ENCODE assay signal across 8 cellular contexts in the genomic region with DNA sequence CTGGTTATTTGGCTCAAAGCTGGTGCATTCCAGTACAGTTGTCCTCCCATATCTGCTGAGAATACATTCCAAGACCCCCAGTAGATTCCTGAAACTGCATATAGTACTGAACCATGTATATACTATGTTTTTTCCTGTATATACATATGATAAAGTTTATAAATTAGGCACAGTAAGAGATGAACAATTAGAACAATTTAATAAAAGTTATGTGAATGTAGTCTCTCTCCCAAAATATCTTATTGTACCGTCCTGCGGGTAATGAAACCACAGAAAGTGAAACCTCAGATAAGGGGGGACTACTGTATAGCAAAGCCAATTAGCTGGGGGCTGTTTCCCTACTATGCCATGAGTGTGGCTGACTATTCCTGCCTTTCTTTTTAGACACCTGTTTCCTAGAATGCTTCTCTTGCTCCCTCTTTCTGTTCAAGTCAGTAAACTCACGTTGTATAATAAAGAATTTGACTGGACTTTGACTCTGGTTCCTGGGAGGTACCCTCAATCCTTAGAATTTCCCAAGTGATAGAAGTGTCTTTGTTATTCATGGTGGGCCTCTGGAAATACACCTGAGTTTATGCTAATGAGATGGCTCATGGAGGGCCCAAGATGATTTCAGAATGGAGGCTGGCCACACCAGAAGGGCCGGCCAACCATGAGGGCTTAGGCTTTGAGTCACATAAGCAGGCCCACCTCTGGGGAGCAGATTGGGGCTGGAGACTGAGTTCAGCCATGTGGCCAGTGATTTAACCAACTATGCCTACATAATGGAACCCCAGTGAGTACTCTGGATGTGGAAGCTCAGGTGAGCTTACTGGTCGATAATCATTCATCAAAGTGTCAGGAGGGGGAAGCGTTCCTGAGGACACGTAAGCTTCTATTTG. TPM values are rescaled to one million over a fixed set of nuclear protein-coding genes. Genes with fewer than 3 reads are reported as not detected.
DNase-seq lines count a peak whose midpoint lies in the region; ATAC-seq and TF ChIP-seq lines count a peak whose summit lies in the region.

No MANE protein-coding gene starts in this region.

- H3K4me3 ChIP-seq in DOHH2 (ENCODE audit: low read length), result peak overlapping the region; percentile 95

- 0 out of 2 replicates have a peak, but pooled peaks cover 4% of the 10 kb centered on the region for H3K9me2 ChIP-seq in DOHH2 (replicated peaks; ENCODE audit: control insufficient read depth, low read length)

- peaks cover 18% of the 10 kb centered on the region for H3K36me3 ChIP-seq in DOHH2 (ENCODE audit: control insufficient read depth, low read length)

- no peaks in the 10 kb centered on the region for H3K9me3 ChIP-seq in DOHH2 (ENCODE audit: control insufficient read depth, insufficient read depth, low read length)

- H3K4me1 Mint-ChIP-seq in IgD-negative memory B cell, result peaks cover 16 to 23% (median 17%) of the 10 kb centered on the region in 3 donors
- peaks cover 16 to 17% of the 10 kb centered on the region in 2 donors for H3K4me1 Mint-ChIP-seq in natural killer cell treated with Interleukin-12 subunit alpha and Interleukin-12 subunit beta and Interleukin-15 and Interleukin-18, amount 100 ng/mL, for 72 hours (ENCODE audit: low read depth in 2 of 2)

- no peak for TF ChIP-seq CTCF in DOHH2 (IDR thresholded peaks at IDR 0.05; ENCODE audit: low read depth, low read length, poor library complexity, severe bottlenecking)

- H3K4me2 ChIP-seq in DOHH2 (ENCODE audit: low read length), result peak overlapping the region; percentile 94

- H3F3A ChIP-seq in DOHH2 (ENCODE audit: control insufficient read depth, insufficient read depth), result no peaks in the 10 kb centered on the region

- H4K20me1 ChIP-seq in DOHH2 (ENCODE audit: control insufficient read depth, insufficient read depth, low read depth, low read length), result no peaks in the 10 kb centered on the region

- H3K27me3 Mint-ChIP-seq in IgD-negative memory B cell, result no peaks in the 10 kb centered on the region
- H3K27me3 Mint-ChIP-seq in natural killer cell treated with Interleukin-12 subunit alpha and Interleukin-12 subunit beta and Interleukin-15 and Interleukin-18, amount 100 ng/mL, for 72 hours, result peaks cover 0 to 2% of the 10 kb centered on the region in 2 donors

- no peak for ATAC-seq in natural killer cell treated with Interleukin-12 subunit alpha and Interleukin-12 subunit beta and Interleukin-15 and Interleukin-18, amount 100 ng/mL, for 72 hours
- ATAC-seq in HG03571 (IDR thresholded peaks at IDR 0.05; ENCODE audit: unreplicated experiment), result no peak

- no peaks in the 10 kb centered on the region for H3K27me3 ChIP-seq in DOHH2 (ENCODE audit: control insufficient read depth, low read length)

- peak overlapping the region; percentile 91 to 97 (median 96) for H3K4me3 Mint-ChIP-seq in IgD-negative memory B cell
- peak overlapping the region; percentile 96 for H3K4me3 Mint-ChIP-seq in natural killer cell treated with Interleukin-12 subunit alpha and Interleukin-12 subunit beta and Interleukin-15 and Interleukin-18, amount 100 ng/mL, for 72 hours

- peaks cover 3% of the 10 kb centered on the region for H3K36me3 Mint-ChIP-seq in IgD-negative memory B cell
- H3K36me3 Mint-ChIP-seq in natural killer cell treated with Interleukin-12 subunit alpha and Interleukin-12 subunit beta and Interleukin-15 and Interleukin-18, amount 100 ng/mL, for 72 hours, result peaks cover 5% of the 10 kb centered on the region

- peaks cover 19% of the 10 kb centered on the region for H3K4me1 ChIP-seq in DOHH2 (ENCODE audit: control insufficient read depth, low read length)

- peak overlapping the region; percentile 96 to 97 (median 96) for H3K27ac Mint-ChIP-seq in IgD-negative memory B cell
- peak overlapping the region; percentile 90 to 92 for H3K27ac Mint-ChIP-seq in natural killer cell treated with Interleukin-12 subunit alpha and Interleukin-12 subunit beta and Interleukin-15 and Interleukin-18, amount 100 ng/mL, for 72 hours

- peak overlapping the region; percentile 63 for H3K27ac ChIP-seq in DOHH2 (ENCODE audit: low read depth, low read length)

- no peaks in the 10 kb centered on the region for H3K9me3 Mint-ChIP-seq in IgD-negative memory B cell
- H3K9me3 Mint-ChIP-seq in natural killer cell treated with Interleukin-12 subunit alpha and Interleukin-12 subunit beta and Interleukin-15 and Interleukin-18, amount 100 ng/mL, for 72 hours, result no peaks in the 10 kb centered on the region

- DNase-seq in cerebellar cortex (ENCODE audit: low spot score) (peak; percentile 22), amygdala (lab: John Stamatoyannopoulos, UW) (no peak), DMS79 treated with DMSO at 0.1 percent for 48 hours (lab: John Stamatoyannopoulos, UW) (no peak)
- DNase-seq in natural killer cell treated with Interleukin-12 subunit alpha and Interleukin-12 subunit beta and Interleukin-15 and Interleukin-18, amount 100 ng/mL, for 72 hours (ENCODE audit: low spot score), result no peak
- DNase-seq in stimulated activated naive CD4-positive, alpha-beta T cell treated with Interleukin-2 at 50 U/mL for 16 hours (lab: John Stamatoyannopoulos, UW), result no peak

- H3K79me2 ChIP-seq in DOHH2 (ENCODE audit: control insufficient read depth, low read length), result peaks cover 21% of the 10 kb centered on the region

RNA-seq across cellular contexts. Expression of a gene that starts 0.7 kb away (rescaled TPM):
- polyA plus RNA-seq in IgD-negative memory B cell, result 29.5 TPM
- total RNA-seq in natural killer cell treated with Interleukin-12 subunit alpha and Interleukin-12 subunit beta and Interleukin-15 and Interleukin-18, amount 100 ng/mL, for 72 hours, result 10 to 100 TPM; 12.2 to 15.8 TPM

RNA-seq across cellular contexts. Expression of a gene that starts 37.5 kb away (rescaled TPM):
- polyA plus RNA-seq in IgD-negative memory B cell, result 54.9 TPM
- 10 to 100 TPM; 35.9 to 38.2 TPM for total RNA-seq in natural killer cell treated with Interleukin-12 subunit alpha and Interleukin-12 subunit beta and Interleukin-15 and Interleukin-18, amount 100 ng/mL, for 72 hours
